1 cellular context compared by ENCODE assay signal in genomic region chr2:39523308-39524044, GRCh38.
TF ChIP-seq lines count a peak whose summit lies in the region.

No MANE protein-coding gene starts in this region.

TF ChIP-seq in SK-N-SH, 30 proteins besides CTCF, POLR2A, EP300 and RAD21:
- TF ChIP-seq RFX5 (IDR thresholded peaks at IDR 0.05; ENCODE audit: low read length) (no peak), USF1 (IDR thresholded peaks at IDR 0.05; ENCODE audit: borderline replicate concordance, low read depth) (no peak), TCF12 (IDR thresholded peaks at IDR 0.05) (peak; percentile 76), CHD2 (IDR thresholded peaks at IDR 0.05; ENCODE audit: low read length, partially characterized antibody) (no peak), TEAD4 (IDR thresholded peaks at IDR 0.05; ENCODE audit: borderline replicate concordance, insufficient read depth) (peak; percentile 78; the same call in 1 of the 2 replicates), POLR2AphosphoS5 (IDR thresholded peaks at IDR 0.05; ENCODE audit: low read depth, low read length) (peak; percentile 45; the same call in 1 of the 2 replicates), REST (IDR thresholded peaks at IDR 0.05; ENCODE audit: low read depth, low read length) (no peak), USF2 (IDR thresholded peaks at IDR 0.05; ENCODE audit: borderline replicate concordance, low read depth, low read length) (no peak), PBX3 (IDR thresholded peaks at IDR 0.05) (peak; percentile 82), FOSL2 (IDR thresholded peaks at IDR 0.05; ENCODE audit: borderline replicate concordance, low read depth) (peak; percentile 83), MEF2A (IDR thresholded peaks at IDR 0.05; ENCODE audit: borderline replicate concordance, low read depth) (no peak), NFIC (IDR thresholded peaks at IDR 0.05; ENCODE audit: borderline replicate concordance) (0 out of 2 replicates have a peak, but pooled peaks have one; percentile 21), EZH2phosphoT487 (IDR thresholded peaks at IDR 0.05; ENCODE audit: borderline replicate concordance, low read depth) (no peak), GATA2 (CRISPR knock-in tag; IDR thresholded peaks at IDR 0.05) (no peak), RCOR1 (IDR thresholded peaks at IDR 0.05; ENCODE audit: low read length) (no peak), SMC3 (IDR thresholded peaks at IDR 0.05; ENCODE audit: low read depth, low read length) (no peak), GABPA (IDR thresholded peaks at IDR 0.05; ENCODE audit: low read depth) (no peak), JUND (IDR thresholded peaks at IDR 0.05) (peak; percentile 92), ELF1 (IDR thresholded peaks at IDR 0.05) (no peak), NRF1 (IDR thresholded peaks at IDR 0.05; ENCODE audit: low read depth, low read length) (no peak)
